10 cellular contexts compared by ENCODE assay signal in genomic region chr6:79070206-79070825, GRCh38. TPM values are rescaled to one million over a fixed set of nuclear protein-coding genes. Genes with fewer than 3 reads are reported as not detected.
A peak's percentile ranks its signal among the peaks of the same experiment; 100 is the strongest.
DNase-seq lines count a peak whose midpoint lies in the region; ATAC-seq and TF ChIP-seq lines count a peak whose summit lies in the region.
"Had no signal": no experiment of that assay in that cellular context is flagged by ENCODE, and none has a peak within 500 bp of the region (broad histone marks: within the 10 kb centered on the region; RNA-seq: fewer than 3 reads in every experiment).

No MANE protein-coding gene starts in this region.

- H3K36me3 Mint-ChIP-seq in activated CD8-positive, alpha-beta memory T cell treated with anti-CD3 and anti-CD28 coated beads, Interleukin-2, amount 10 ng/mL, durations not matched to agents 7 days and 5 days, result peaks cover 35% of the 10 kb centered on the region
- H3K36me3 Mint-ChIP-seq in neural progenitor cell (peaks cover 44% of the 10 kb centered on the region), MCF 10A (ENCODE audit: insufficient read depth, unreplicated experiment) (peaks cover 34% of the 10 kb centered on the region)

- H3F3A ChIP-seq in neural progenitor cell (ENCODE audit: low read depth), result peaks cover 6% of the 10 kb centered on the region

- H3K4me2 ChIP-seq in neural progenitor cell, result no peak overlapping the region
- H3K4me2 ChIP-seq: A549 had no signal

- H4K20me1 ChIP-seq in neural progenitor cell (ENCODE audit: low read depth), result peaks cover 99% of the 10 kb centered on the region

- H3K9me3 Mint-ChIP-seq in activated CD8-positive, alpha-beta memory T cell treated with anti-CD3 and anti-CD28 coated beads, Interleukin-2, amount 10 ng/mL, durations not matched to agents 7 days and 5 days (ENCODE audit: low read depth), result no peaks in the 10 kb centered on the region
- peaks cover 2% of the 10 kb centered on the region for H3K9me3 Mint-ChIP-seq in neural progenitor cell
- H3K9me3 Mint-ChIP-seq in MCF 10A (ENCODE audit: unreplicated experiment), result no peaks in the 10 kb centered on the region

- H3K27ac Mint-ChIP-seq in activated CD8-positive, alpha-beta memory T cell treated with anti-CD3 and anti-CD28 coated beads, Interleukin-2, amount 10 ng/mL, durations not matched to agents 7 days and 5 days, result peak overlapping the region; percentile 49
- H3K27ac Mint-ChIP-seq in neural progenitor cell, result no peak overlapping the region
- no peak overlapping the region for H3K27ac Mint-ChIP-seq in MCF 10A (ENCODE audit: low read depth, unreplicated experiment)

- H3K4me1 ChIP-seq in tibial artery (peaks cover 0 to 70% (median 24%) of the 10 kb centered on the region in 4 donors), neural progenitor cell (peaks cover 21% of the 10 kb centered on the region)

- no peak for TF ChIP-seq CTCF in tibial artery (IDR thresholded peaks at IDR 0.05)
- no peak for TF ChIP-seq CTCF in neural progenitor cell (IDR thresholded peaks at IDR 0.05)
- no peak for TF ChIP-seq CTCF in MCF 10A (IDR thresholded peaks at IDR 0.05; ENCODE audit: unreplicated experiment)

- no peak overlapping the region for H3K9ac ChIP-seq in neural progenitor cell

- H3K27ac ChIP-seq in tibial artery (no peak overlapping the region), neural progenitor cell (no peak overlapping the region)
- H3K27ac ChIP-seq: A549, epithelial cell of prostate had no signal

- H2AFZ ChIP-seq in neural progenitor cell (replicated peaks), result no peak overlapping the region

- no peaks in the 10 kb centered on the region for H3K36me3 ChIP-seq in tibial artery
- peaks cover 4% of the 10 kb centered on the region for H3K36me3 ChIP-seq in neural progenitor cell

- intact Hi-C loops in tibial artery (cut with DNase I; ENCODE audit: low total_unique reads) (no loop called here), MCF 10A (cut with micrococcal nuclease) (loop anchor here (10.0 kb wide), 1 partner anchor 1474 kb away; no protein-coding TSS in a partner anchor)

- no peaks in the 10 kb centered on the region for H3K27me3 Mint-ChIP-seq in activated CD8-positive, alpha-beta memory T cell treated with anti-CD3 and anti-CD28 coated beads, Interleukin-2, amount 10 ng/mL, durations not matched to agents 7 days and 5 days
- H3K27me3 Mint-ChIP-seq in neural progenitor cell (ENCODE audit: insufficient read depth, low read depth) (peaks cover 2% of the 10 kb centered on the region), MCF 10A (ENCODE audit: insufficient read depth, unreplicated experiment) (no peaks in the 10 kb centered on the region)

- no TSS peak for BruUV-seq in MCF 10A (replicated peaks; lab: Mats Ljungman, UMichigan)

- H3K4me3 Mint-ChIP-seq in activated CD8-positive, alpha-beta memory T cell treated with anti-CD3 and anti-CD28 coated beads, Interleukin-2, amount 10 ng/mL, durations not matched to agents 7 days and 5 days, result no peak overlapping the region
- H3K4me3 Mint-ChIP-seq in neural progenitor cell (no peak overlapping the region), MCF 10A (ENCODE audit: unreplicated experiment) (no peak overlapping the region)

- H3K4me3 ChIP-seq in tibial artery (peak overlapping the region; percentile 1 to 14), neural progenitor cell (no peak overlapping the region)
- H3K4me3 ChIP-seq: A549 had no signal

- peaks cover 100% of the 10 kb centered on the region for H3K79me2 ChIP-seq in neural progenitor cell (ENCODE audit: low read depth)

- no peaks in the 10 kb centered on the region for H3K27me3 ChIP-seq in tibial artery
- no peaks in the 10 kb centered on the region for H3K27me3 ChIP-seq in neural progenitor cell

- peaks cover 45% of the 10 kb centered on the region for H3K4me1 Mint-ChIP-seq in activated CD8-positive, alpha-beta memory T cell treated with anti-CD3 and anti-CD28 coated beads, Interleukin-2, amount 10 ng/mL, durations not matched to agents 7 days and 5 days
- peaks cover 18% of the 10 kb centered on the region for H3K4me1 Mint-ChIP-seq in neural progenitor cell
- H3K4me1 Mint-ChIP-seq in MCF 10A (ENCODE audit: insufficient read depth, unreplicated experiment), result peaks cover 6% of the 10 kb centered on the region

- ATAC-seq in activated CD8-positive, alpha-beta memory T cell treated with anti-CD3 and anti-CD28 coated beads, Interleukin-2, amount 10 ng/mL, durations not matched to agents 7 days and 5 days, result no peak
- peak; percentile 84 for ATAC-seq in HG02678 (IDR thresholded peaks at IDR 0.05; ENCODE audit: unreplicated experiment)
- ATAC-seq: A549 had no signal

- no peaks in the 10 kb centered on the region for H3K9me3 ChIP-seq in tibial artery
- no peaks in the 10 kb centered on the region for H3K9me3 ChIP-seq in neural progenitor cell (ENCODE audit: low read depth)
- H3K9me3 ChIP-seq: A549 had no signal

- CTCF ChIA-PET in activated CD8-positive, alpha-beta memory T cell treated with anti-CD3 and anti-CD28 coated beads, Interleukin-2, amount 10 ng/mL, durations not matched to agents 7 days and 5 days (lab: Charles Lee), result no interaction called here
- CTCF ChIA-PET in MCF 10A (lab: Yijun Ruan, JAX), result interaction anchor here (0.7 kb wide), 1 partner anchor 22 kb away, joined by 4 read pairs; no protein-coding TSS in a partner anchor

- no peak for DNase-seq in activated CD8-positive, alpha-beta memory T cell treated with anti-CD3 and anti-CD28 coated beads, Interleukin-2, amount 10 ng/mL, durations not matched to agents 7 days and 5 days
- DNase-seq in activated CD8-positive, alpha-beta memory T cell treated with anti-CD3 and anti-CD28 coated beads, Interleukin-2, amount 50 U/mL, for 48 hours, result no peak
- DNase-seq in NCI-H69 (lab: John Stamatoyannopoulos, UW) (peak; percentile 31), tibial artery (no peak), neural progenitor cell (ENCODE audit: low spot score) (no peak), MCF 10A (ENCODE audit: unreplicated experiment) (no peak)
- DNase-seq in stimulated activated CD4-positive, alpha-beta T cell treated with anti-CD3 and anti-CD28 coated beads, Interleukin-2, amount 100 ng/mL, for 24 hours, result no peak

- POLR2A ChIA-PET in MCF 10A (lab: Yijun Ruan, JAX), result interaction anchor here (2.4 to 8.5 kb wide), 2 partner anchors 8 to 10 kb away, joined by 10 to 79 read pairs; partner anchors contain the start of gene PHIP

RNA-seq across cellular contexts. Expression of gene PHIP, which starts 7.7 kb away (rescaled TPM):
- total RNA-seq in activated CD8-positive, alpha-beta memory T cell treated with anti-CD3 and anti-CD28 coated beads, Interleukin-2, amount 10 ng/mL, durations not matched to agents 7 days and 5 days, result 10 to 100 TPM; 36.0 to 36.8 TPM
- total RNA-seq in neural progenitor cell (ENCODE audit: low replicate concordance), result 80.0 and 129 TPM in 2 replicates
- 25.3 and 26.5 TPM in 2 replicates for total RNA-seq in MCF 10A (2022)
